Comparison of ENCODE assay signal across 10 cellular contexts in genomic region chr21:33428669-33429068, GRCh38. TPM values are rescaled to one million over a fixed set of nuclear protein-coding genes. Genes with fewer than 3 reads are reported as not detected.
DNase-seq lines count a peak whose midpoint lies in the region; TF ChIP-seq lines count a peak whose summit lies in the region.
"Had no signal": no experiment of that assay in that cellular context is flagged by ENCODE, and none has a peak within 500 bp of the region (broad histone marks: within the 10 kb centered on the region; RNA-seq: fewer than 3 reads in every experiment).

No MANE protein-coding gene starts in this region.

- in situ Hi-C loops in GM23248 (cut with MboI): no loop called here

- no peak overlapping the region for H3K4me2 ChIP-seq in GM23248 (ENCODE audit: unreplicated experiment)
- H3K4me2 ChIP-seq: hepatocyte had no signal

- H3K9me2 ChIP-seq in GM23248 (ENCODE audit: insufficient read depth): no peaks in the 10 kb centered on the region

- DNase-seq in GM23248 (peak; percentile 65), SJSA1 (ENCODE audit: low read depth in 1 of 2, low spot score in 2 of 2) (peak; percentile 23 to 48), glomerular visceral epithelial cell (ENCODE audit: extremely low spot score) (peak; percentile 42), thyroid gland (peak; percentile 57 to 60), NCI-H146 (lab: John Stamatoyannopoulos, UW) (no peak)
- DNase-seq in NK-92 treated with Interleukin-12 subunit alpha and Interleukin-12 subunit beta, amount 100 ng/mL, for 24 hours (lab: John Stamatoyannopoulos, UW): no peak
- no peak for DNase-seq in activated CD4-positive, alpha-beta T cell treated with anti-CD3 and anti-CD28 coated beads, Interleukin-2, amount 50 U/mL, for 4 hours
- DNase-seq: dermis blood vessel endothelial cell, NCI-H526 had no signal

- H3K27ac ChIP-seq in GM23248 (no peak overlapping the region), SJSA1 (no peak overlapping the region), thyroid gland (peak overlapping the region; percentile 55 to 76 (median 56))
- H3K27ac ChIP-seq: hepatocyte had no signal

- H3K9me3 ChIP-seq in GM23248 (ENCODE audit: low read depth) (no peaks in the 10 kb centered on the region), SJSA1 (replicated peaks) (no peaks in the 10 kb centered on the region), thyroid gland (no peaks in the 10 kb centered on the region)

- peaks cover 14% of the 10 kb centered on the region for H3F3A ChIP-seq in GM23248 (ENCODE audit: insufficient read depth)

- no peak overlapping the region for H2AFZ ChIP-seq in GM23248
- H2AFZ ChIP-seq: hepatocyte had no signal

- H3K4me1 ChIP-seq in GM23248 (ENCODE audit: insufficient read depth) (peaks cover 14% of the 10 kb centered on the region), SJSA1 (replicated peaks) (peaks cover 4% of the 10 kb centered on the region; the same call in 1 of the 2 replicates), thyroid gland (peaks cover 31 to 34% of the 10 kb centered on the region in 2 donors)

- no peak overlapping the region for H3K9ac ChIP-seq in GM23248

- H3K4me3 ChIP-seq in GM23248 (no peak overlapping the region), SJSA1 (no peak overlapping the region), thyroid gland (replicated peaks in 1 of 3) (no peak overlapping the region)
- H3K4me3 ChIP-seq: hepatocyte had no signal

- TF ChIP-seq POLR2A in thyroid gland (IDR thresholded peaks at IDR 0.05): no peak

- intact Hi-C loops in thyroid gland (cut with DNase I): no loop called here

- peaks cover 61% of the 10 kb centered on the region for H3K79me2 ChIP-seq in GM23248 (ENCODE audit: insufficient read depth)
- H3K79me2 ChIP-seq: hepatocyte had no signal

- no peak for TF ChIP-seq CTCF in thyroid gland (IDR thresholded peaks at IDR 0.05)

- no peaks in the 10 kb centered on the region for H4K20me1 ChIP-seq in GM23248 (ENCODE audit: insufficient read depth)

- H3K36me3 ChIP-seq in GM23248 (ENCODE audit: low read depth) (peaks cover 55% of the 10 kb centered on the region), SJSA1 (peaks cover 96% of the 10 kb centered on the region), thyroid gland (peaks cover 44 to 63% of the 10 kb centered on the region in 2 donors)

- no peaks in the 10 kb centered on the region for H3K27me3 ChIP-seq in GM23248 (replicated peaks; ENCODE audit: insufficient read depth)
- H3K27me3 ChIP-seq in SJSA1 (replicated peaks): no peaks in the 10 kb centered on the region
- no peaks in the 10 kb centered on the region for H3K27me3 ChIP-seq in thyroid gland
- H3K27me3 ChIP-seq: hepatocyte had no signal

- WGBS in GM23248 (ENCODE audit: low coverage in 1 of 2, low lambda C conversion rate in 2 of 2, missing lambda C conversion rate in 2 of 2), 2 experiments: 53 to 59% methylated on average over 8 of the region's 8 CpGs
- WGBS in thyroid gland, 2 donors: 69 to 73% methylated on average over 7 to 8 of the region's 8 CpGs

RNA-seq across cellular contexts. Expression of gene IFNGR2, which starts 25.5 kb away (rescaled TPM):
- 92.8 and 98.3 TPM in 2 replicates for total RNA-seq in GM23248 (2014; rRNA removed; shearing (Covaris generic))
- polyA plus RNA-seq in GM23248 (2016; fragmentation: Nextera tagmentation; extraction: Ambion mirVana): 113 and 116 TPM in 2 replicates
- 68.4 and 92.0 TPM in 2 replicates for total RNA-seq in SJSA1 (2014; rRNA removed; shearing (Covaris generic))
- total RNA-seq in thyroid gland: 100 to 1,000 TPM in 1 of 4 donors, 10 to 100 TPM in 3; 64.9 to 100 (median 79.0) TPM

RNA-seq across cellular contexts. Expression of gene TMEM50B, which starts 51.1 kb away (rescaled TPM):
- 35.1 and 37.8 TPM in 2 replicates for total RNA-seq in GM23248 (2014; rRNA removed; shearing (Covaris generic))
- 43.9 and 45.1 TPM in 2 replicates for polyA plus RNA-seq in GM23248 (2016; fragmentation: Nextera tagmentation; extraction: Ambion mirVana)
- total RNA-seq in SJSA1 (2014; rRNA removed; shearing (Covaris generic)): 39.7 and 39.9 TPM in 2 replicates
- 100 to 1,000 TPM; 202 to 399 (median 295) TPM for total RNA-seq in thyroid gland

Comparison
In these comparisons a context has a peak if more than half of its experiments do, and no peak if none do; other contexts are left out.
1. DNase-seq: peak in GM23248 (single experiment), SJSA1 (2 of 2), glomerular visceral epithelial cell (single experiment) and thyroid gland (2 of 2); none in NK-92 treated with Interleukin-12 subunit alpha and Interleukin-12 subunit beta, amount 100 ng/mL, for 24 hours (single experiment), NCI-H146 (single experiment) and activated CD4-positive, alpha-beta T cell treated with anti-CD3 and anti-CD28 coated beads, Interleukin-2, amount 50 U/mL, for 4 hours (0 of 2).
2. H3K27ac ChIP-seq: peak in thyroid gland (3 of 3); none in GM23248 (single experiment) and SJSA1 (single experiment).